12 cellular contexts compared by ENCODE assay signal in genomic region chr22:38501797-38502672, GRCh38. TPM values are rescaled to one million over a fixed set of nuclear protein-coding genes. Genes with fewer than 3 reads are reported as not detected.
A peak's percentile ranks its signal among the peaks of the same experiment; 100 is the strongest.
DNase-seq lines count a peak whose midpoint lies in the region; ATAC-seq and TF ChIP-seq lines count a peak whose summit lies in the region.
"Had no signal": no experiment of that assay in that cellular context is flagged by ENCODE, and none has a peak within 500 bp of the region (broad histone marks: within the 10 kb centered on the region; RNA-seq: fewer than 3 reads in every experiment).

No MANE protein-coding gene starts in this region.

- peaks cover 37% of the 10 kb centered on the region for H4K20me1 ChIP-seq in neural cell (ENCODE audit: insufficient read depth)

- no peak overlapping the region for H2AFZ ChIP-seq in neural cell (ENCODE audit: low read depth, low read length)

- peak overlapping the region; percentile 99 for H3K27ac Mint-ChIP-seq in CD4-positive, alpha-beta T cell
- H3K27ac Mint-ChIP-seq in IgD-negative memory B cell = peak overlapping the region in 1 of 3 donors; percentile 98
- peak overlapping the region; percentile 100 for H3K27ac Mint-ChIP-seq in central memory CD8-positive, alpha-beta T cell (ENCODE audit: low read depth)

- peaks cover under 1% of the 10 kb centered on the region for H3F3A ChIP-seq in neural cell (ENCODE audit: insufficient read depth, low read length, poor library complexity, severe bottlenecking)

- H3K9me3 ChIP-seq in CD4-positive, alpha-beta T cell (ENCODE audit: control insufficient read depth, low read length) = no peaks in the 10 kb centered on the region
- no peaks in the 10 kb centered on the region for H3K9me3 ChIP-seq in neural cell (ENCODE audit: low read length)

- H3K36me3 Mint-ChIP-seq in CD4-positive, alpha-beta T cell (ENCODE audit: low read depth) = peaks cover 91% of the 10 kb centered on the region
- H3K36me3 Mint-ChIP-seq in IgD-negative memory B cell = peaks cover 2% of the 10 kb centered on the region
- peaks cover 79% of the 10 kb centered on the region for H3K36me3 Mint-ChIP-seq in central memory CD8-positive, alpha-beta T cell (ENCODE audit: insufficient read depth)

- peak overlapping the region; percentile 91 for H3K4me3 ChIP-seq in neural cell (ENCODE audit: low read length)

- H3K9ac ChIP-seq in neural cell (ENCODE audit: low read length) = no peak overlapping the region

- intact Hi-C loops in CD4-positive, alpha-beta T cell (cut with DNase I, micrococcal nuclease) = loop anchor here (2.0 to 10.0 kb wide), 4 partner anchors 17 to 183 kb away; partner anchors contain the start of genes CBY1 (in 1 of the 2), FAM227A (in 1 of the 2) and TOMM22 (in 1 of the 2)

- H3K36me3 ChIP-seq in neural cell (ENCODE audit: insufficient read depth, low read length) = no peaks in the 10 kb centered on the region

- no peaks in the 10 kb centered on the region for H3K27me3 Mint-ChIP-seq in CD4-positive, alpha-beta T cell
- no peaks in the 10 kb centered on the region for H3K27me3 Mint-ChIP-seq in IgD-negative memory B cell
- no peaks in the 10 kb centered on the region for H3K27me3 Mint-ChIP-seq in central memory CD8-positive, alpha-beta T cell

- H3K79me2 ChIP-seq in neural cell (replicated peaks; ENCODE audit: insufficient read depth, low read length) = peaks cover 76% of the 10 kb centered on the region

- TF ChIP-seq RAD21 in neural cell (conservative IDR thresholded peaks at IDR 0.05) = no peak

- no peak for TF ChIP-seq EP300 in neural cell (conservative IDR thresholded peaks at IDR 0.05; ENCODE audit: poor library complexity, severe bottlenecking)

- DNase-seq in CD4-positive, alpha-beta T cell = no peak
- DNase-seq in central memory CD8-positive, alpha-beta T cell (ENCODE audit: low spot score in 2 of 2) = no peak
- no peak for DNase-seq in NCI-H2029 treated with DMSO at 0.1 percent for 48 hours (lab: John Stamatoyannopoulos, UW)
- no peak for DNase-seq in activated CD4-positive, CD25-positive, alpha-beta regulatory T cell treated with anti-CD3 and anti-CD28 coated beads, Interleukin-2, amount 50 U/mL, for 72 hours
- DNase-seq: erythroblast, left ventricle myocardium superior, NCI-H446 had no signal

- H3K27ac ChIP-seq in CD4-positive, alpha-beta T cell (ENCODE audit: low read depth, low read length) = no peak overlapping the region
- H3K27ac ChIP-seq in neural cell (ENCODE audit: low read length) = no peak overlapping the region

- peak overlapping the region; percentile 0 for H3K4me2 ChIP-seq in neural cell (ENCODE audit: low read length)

- H3K27me3 ChIP-seq in CD4-positive, alpha-beta T cell (ENCODE audit: control insufficient read depth, insufficient read depth, low read length) = no peaks in the 10 kb centered on the region
- H3K27me3 ChIP-seq in neural cell (ENCODE audit: insufficient read depth, low read depth, low read length) = no peaks in the 10 kb centered on the region

- POLR2A ChIA-PET in CD4-positive, alpha-beta T cell (lab: Charles Lee) = interaction anchor here (0.6 to 2.7 kb wide), 6 partner anchors 12 to 319 kb away, joined by 4 to 15 read pairs (median 7); partner anchors contain the start of genes CBY1 and DMC1

- H3K4me3 Mint-ChIP-seq in CD4-positive, alpha-beta T cell = peak overlapping the region; percentile 99
- peak overlapping the region; percentile 93 to 98 (median 96) for H3K4me3 Mint-ChIP-seq in IgD-negative memory B cell
- peak overlapping the region; percentile 100 for H3K4me3 Mint-ChIP-seq in central memory CD8-positive, alpha-beta T cell

- peaks cover 2% of the 10 kb centered on the region for H3K9me3 Mint-ChIP-seq in CD4-positive, alpha-beta T cell
- no peaks in the 10 kb centered on the region for H3K9me3 Mint-ChIP-seq in IgD-negative memory B cell
- H3K9me3 Mint-ChIP-seq in central memory CD8-positive, alpha-beta T cell = no peaks in the 10 kb centered on the region

- TF ChIP-seq CTCF in CD4-positive, alpha-beta T cell (IDR thresholded peaks at IDR 0.05) = no peak
- no peak for TF ChIP-seq CTCF in neural cell (IDR thresholded peaks at IDR 0.05; ENCODE audit: poor library complexity, severe bottlenecking)

- no peak for ATAC-seq in CD4-positive, alpha-beta T cell (ENCODE audit: poor library complexity)
- ATAC-seq in central memory CD8-positive, alpha-beta T cell (replicated peaks; ENCODE audit: extremely low read depth, poor library complexity, severe bottlenecking) = no peak
- no peak for ATAC-seq in GM18502 (IDR thresholded peaks at IDR 0.05; ENCODE audit: poor library complexity, unreplicated experiment)
- ATAC-seq in GM21423 (IDR thresholded peaks at IDR 0.05; ENCODE audit: unreplicated experiment) = no peak
- ATAC-seq: left ventricle myocardium superior had no signal

- H3K9me2 ChIP-seq in neural cell (ENCODE audit: insufficient read depth, low read length) = no peaks in the 10 kb centered on the region

- CTCF ChIA-PET in CD4-positive, alpha-beta T cell (lab: Charles Lee) = interaction anchor here (1.5 kb wide), 1 partner anchor 12 kb away, joined by 3 read pairs; no protein-coding TSS in a partner anchor

- peaks cover 73% of the 10 kb centered on the region for H3K4me1 Mint-ChIP-seq in CD4-positive, alpha-beta T cell (ENCODE audit: low read depth)
- H3K4me1 Mint-ChIP-seq in IgD-negative memory B cell = peaks cover 44 to 47% (median 45%) of the 10 kb centered on the region in 3 donors
- H3K4me1 Mint-ChIP-seq in central memory CD8-positive, alpha-beta T cell = peaks cover 63% of the 10 kb centered on the region

TF ChIP-seq in neural cell, 6 proteins besides CTCF, POLR2A, EP300 and RAD21:
- no peak for TF ChIP-seq EZH2 (IDR thresholded peaks at IDR 0.05; ENCODE audit: borderline replicate concordance, insufficient read depth, low read length, poor library complexity, severe bottlenecking)
- no peak for TF ChIP-seq REST (IDR thresholded peaks at IDR 0.05; ENCODE audit: borderline replicate concordance)
- no peak for TF ChIP-seq MXI1 (conservative IDR thresholded peaks at IDR 0.05; ENCODE audit: poor library complexity, severe bottlenecking)
- no peak for TF ChIP-seq POLR2AphosphoS5 (IDR thresholded peaks at IDR 0.05)

RNA-seq across cellular contexts. Expression of gene DDX17, which starts 4.1 kb away (rescaled TPM):
- total RNA-seq in CD4-positive, alpha-beta T cell = 100 to 1,000 TPM; 454 to 462 TPM
- polyA plus RNA-seq in IgD-negative memory B cell (55.9 TPM), neural cell (996 and 1,226 TPM in 2 replicates)
- polyA minus RNA-seq in neural cell = 1,078 and 1,079 TPM in 2 replicates

RNA-seq across cellular contexts. Expression of gene KDELR3, which starts 34.1 kb away (rescaled TPM):
- total RNA-seq in CD4-positive, alpha-beta T cell = not detected
- polyA plus RNA-seq in IgD-negative memory B cell = 0.56 TPM
- not detected in 2 replicates for polyA plus RNA-seq in neural cell
- not detected in 2 replicates for polyA minus RNA-seq in neural cell

RNA-seq across cellular contexts. Expression of gene KCNJ4, which starts 47.0 kb away (rescaled TPM):
- not detected for total RNA-seq in CD4-positive, alpha-beta T cell
- polyA plus RNA-seq in IgD-negative memory B cell (not detected), neural cell (1.4 and 1.7 TPM in 2 replicates)
- polyA minus RNA-seq in neural cell = 1.5 TPM in 2 replicates
- total RNA-seq: urinary bladder had no signal
- polyA plus RNA-seq: urinary bladder had no signal

Comparison
In these comparisons a context has a peak if more than half of its experiments do, and no peak if none do; other contexts are left out.
1. RNA of gene DDX17, which starts 4.1 kb away (polyA plus RNA-seq): 996 to 1,226 TPM in neural cell; 55.9 TPM in IgD-negative memory B cell (single experiment); every median in the first group is over 10 times any median in the second.
2. Peak in every context shown above with its lines, with median percentiles within 50 percentile points of each other: H3K4me3 Mint-ChIP-seq.